Comparison of ENCODE assay signal across 8 cellular contexts in genomic region chr7:30284298-30285066, GRCh38. TPM values are rescaled to one million over a fixed set of nuclear protein-coding genes. Genes with fewer than 3 reads are reported as not detected.
DNase-seq lines count a peak whose midpoint lies in the region; ATAC-seq and TF ChIP-seq lines count a peak whose summit lies in the region.

ZNRF2 (plus strand) TSS chr7:30284597; CDS start chr7:30285358, 761 bp downstream.

- in situ Hi-C loops in transverse colon (cut with MboI; ENCODE audit: low pct_ligation_motif_present in 1 of 4, low pct_unique_long_range_greater_than_20kb in 1 of 4, low sequenced_read_pairs in 3 of 4) = loop anchor here in 2 of 4 donors (10.0 to 25.0 kb wide), 2 partner anchors 120 to 178 kb away; no protein-coding TSS in a partner anchor

- peak within 1 kb of the TSS; percentile 87 for H2BK5ac ChIP-seq in trophoblast cell (ENCODE audit: low read depth, low read length, poor library complexity)

- peak within 1 kb of the TSS; percentile 15 for H2AK5ac ChIP-seq in trophoblast cell (ENCODE audit: low read length)

- H3K9me3 Mint-ChIP-seq in activated naive CD8-positive, alpha-beta T cell treated with anti-CD3 and anti-CD28 coated beads, Interleukin-2, amount 50 U/mL, for 24 hours = no peaks in the 10 kb centered on the region

- H3K14ac ChIP-seq in trophoblast cell (ENCODE audit: low read length) = peak within 1 kb of the TSS; percentile 98

- H3K79me2 ChIP-seq in SU-DHL-6 (ENCODE audit: insufficient read depth, low read length) = peaks cover 37% of the 10 kb centered on the region
- H3K79me2 ChIP-seq in trophoblast cell (ENCODE audit: control insufficient read depth, insufficient read depth, low read length, poor library complexity) = peaks cover 11% of the 10 kb centered on the region

- H4K91ac ChIP-seq in trophoblast cell (ENCODE audit: low read depth, low read length) = peak within 1 kb of the TSS; percentile 93

- TF ChIP-seq POLR2A in transverse colon (IDR thresholded peaks at IDR 0.05) = peak; percentile 89

- peak; percentile 87 for ATAC-seq in HG02759 (IDR thresholded peaks at IDR 0.05; ENCODE audit: unreplicated experiment)
- ATAC-seq in activated naive CD8-positive, alpha-beta T cell treated with anti-CD3 and anti-CD28 coated beads, Interleukin-2, amount 50 U/mL, for 24 hours = peak; percentile 94

- H4K20me1 ChIP-seq in SU-DHL-6 (ENCODE audit: low read depth, low read length) = peaks cover 29% of the 10 kb centered on the region

- no CpG with 5 or more reads among the region's 96 CpGs for WGBS in trophoblast cell (ENCODE audit: extremely low coverage, insufficient coverage, insufficient read length)
- WGBS in transverse colon (ENCODE audit: low coverage in 1 of 2), 2 donors = 0% methylated on average over 39 of the region's 96 CpGs; no CpG with 5 or more reads in 1 of the 2 donors

- H4K8ac ChIP-seq in trophoblast cell (ENCODE audit: low read depth, low read length) = peak within 1 kb of the TSS; percentile 70

- peaks cover 44% of the 10 kb centered on the region for H3K4me1 Mint-ChIP-seq in activated naive CD8-positive, alpha-beta T cell treated with anti-CD3 and anti-CD28 coated beads, Interleukin-2, amount 50 U/mL, for 24 hours

- TF ChIP-seq CTCF in GM12873 (IDR thresholded peaks at IDR 0.05; ENCODE audit: insufficient read depth, low read depth, low read length, missing control alignments) (peak; percentile 50), SU-DHL-6 (IDR thresholded peaks at IDR 0.05; ENCODE audit: insufficient read depth, low read length, poor library complexity, severe bottlenecking) (peak; percentile 56), cardiac muscle cell (IDR thresholded peaks at IDR 0.05; ENCODE audit: low read depth, low read length) (peak; percentile 41), transverse colon (IDR thresholded peaks at IDR 0.05) (peak; percentile 44 to 74 (median 57))

- H3K27me3 ChIP-seq in SU-DHL-6 (ENCODE audit: low read length) (no peaks in the 10 kb centered on the region), cardiac muscle cell (no peaks in the 10 kb centered on the region), trophoblast cell (ENCODE audit: insufficient read depth, low read length) (no peaks in the 10 kb centered on the region), transverse colon (no peaks in the 10 kb centered on the region)

- no peaks in the 10 kb centered on the region for H3K27me3 Mint-ChIP-seq in activated naive CD8-positive, alpha-beta T cell treated with anti-CD3 and anti-CD28 coated beads, Interleukin-2, amount 50 U/mL, for 24 hours

- DNase-seq in NCI-H128 (lab: John Stamatoyannopoulos, UW; ENCODE audit: unreplicated experiment) (peak; percentile 97), cardiac muscle cell (ENCODE audit: low read depth in 1 of 2, low spot score in 1 of 2) (peak; percentile 99 to 100), trophoblast cell (peak; percentile 99 to 100), transverse colon (peak; percentile 99)
- DNase-seq in activated naive CD8-positive, alpha-beta T cell treated with anti-CD3 and anti-CD28 coated beads, Interleukin-2, amount 50 U/mL, for 24 hours = peak; percentile 98

- H3K9me2 ChIP-seq in SU-DHL-6 (replicated peaks; ENCODE audit: insufficient read depth, low read length) = no peaks in the 10 kb centered on the region

- H3K27ac ChIP-seq in SU-DHL-6 (ENCODE audit: low read depth, low read length) = peak within 1 kb of the TSS; percentile 86
- H3K27ac ChIP-seq in cardiac muscle cell = peak within 1 kb of the TSS; percentile 93
- peak within 1 kb of the TSS; percentile 98 for H3K27ac ChIP-seq in trophoblast cell (ENCODE audit: low read depth, low read length)
- H3K27ac ChIP-seq in transverse colon = peak within 1 kb of the TSS; percentile 99 to 100 (median 100)

- intact Hi-C loops in transverse colon (cut with DNase I; ENCODE audit: low total_unique reads) = no loop called here

- peak within 1 kb of the TSS; percentile 67 for H3K4ac ChIP-seq in trophoblast cell (ENCODE audit: low read depth, low read length)

- peaks cover 8% of the 10 kb centered on the region for H3K36me3 Mint-ChIP-seq in activated naive CD8-positive, alpha-beta T cell treated with anti-CD3 and anti-CD28 coated beads, Interleukin-2, amount 50 U/mL, for 24 hours (ENCODE audit: low read depth)

- peak within 1 kb of the TSS; percentile 84 for H3K27ac Mint-ChIP-seq in activated naive CD8-positive, alpha-beta T cell treated with anti-CD3 and anti-CD28 coated beads, Interleukin-2, amount 50 U/mL, for 24 hours

- peaks cover 9% of the 10 kb centered on the region for H3K36me3 ChIP-seq in SU-DHL-6 (ENCODE audit: low read length)
- H3K36me3 ChIP-seq in cardiac muscle cell = no peaks in the 10 kb centered on the region
- no peaks in the 10 kb centered on the region for H3K36me3 ChIP-seq in trophoblast cell (ENCODE audit: control insufficient read depth in 1 of 2, insufficient read depth in 2 of 2, low read length in 2 of 2)
- no peaks in the 10 kb centered on the region for H3K36me3 ChIP-seq in transverse colon

- H3K9me3 ChIP-seq in SU-DHL-6 (ENCODE audit: insufficient read depth, low read length) (no peaks in the 10 kb centered on the region), cardiac muscle cell (ENCODE audit: low read depth) (no peaks in the 10 kb centered on the region), trophoblast cell (ENCODE audit: insufficient read depth, low read depth, low read length) (no peaks in the 10 kb centered on the region), transverse colon (no peaks in the 10 kb centered on the region)

- H3K9ac ChIP-seq in SU-DHL-6 (ENCODE audit: low read length) (peak within 1 kb of the TSS; percentile 78), trophoblast cell (ENCODE audit: low read length) (peak within 1 kb of the TSS; percentile 93)

- H2AFZ ChIP-seq in SU-DHL-6 (ENCODE audit: low read depth, low read length, severe bottlenecking) (peak within 1 kb of the TSS; percentile 61), trophoblast cell (ENCODE audit: insufficient read depth, low read length, poor library complexity) (peak within 1 kb of the TSS; percentile 83)

- peak within 1 kb of the TSS; percentile 70 for H2BK120ac ChIP-seq in trophoblast cell (ENCODE audit: insufficient read depth, low read length, poor library complexity)

- no peak within 1 kb of the TSS for H2BK12ac ChIP-seq in trophoblast cell (ENCODE audit: low read length)

- peak within 1 kb of the TSS; percentile 93 for H4K12ac ChIP-seq in trophoblast cell (ENCODE audit: low read depth, low read length)

- peak within 1 kb of the TSS; percentile 74 for H3K4me3 ChIP-seq in SU-DHL-6 (ENCODE audit: insufficient read depth, low read length, poor library complexity, severe bottlenecking)
- peak within 1 kb of the TSS; percentile 96 for H3K4me3 ChIP-seq in cardiac muscle cell
- H3K4me3 ChIP-seq in trophoblast cell (ENCODE audit: low read depth, low read length) = peak within 1 kb of the TSS; percentile 97
- peak within 1 kb of the TSS; percentile 78 to 99 (median 96) for H3K4me3 ChIP-seq in transverse colon

- TF ChIP-seq EP300 in transverse colon (IDR thresholded peaks at IDR 0.05; ENCODE audit: low read depth) = peak; percentile 34

- H3K4me2 ChIP-seq in SU-DHL-6 (ENCODE audit: low read depth, low read length, poor library complexity, severe bottlenecking) = peak within 1 kb of the TSS; percentile 74
- peak within 1 kb of the TSS; percentile 71 for H3K4me2 ChIP-seq in trophoblast cell (ENCODE audit: low read length)

- H3F3A ChIP-seq in SU-DHL-6 (ENCODE audit: insufficient read depth) = peaks cover 33% of the 10 kb centered on the region

- H3K23ac ChIP-seq in trophoblast cell (ENCODE audit: low read length) = no peak within 1 kb of the TSS

- peak within 1 kb of the TSS; percentile 87 for H3K18ac ChIP-seq in trophoblast cell (ENCODE audit: low read length)

- H3K79me1 ChIP-seq in trophoblast cell (ENCODE audit: low read length) = peaks cover 9% of the 10 kb centered on the region

- H3K4me1 ChIP-seq in cardiac muscle cell (ENCODE audit: low read depth) (peaks cover 14% of the 10 kb centered on the region), trophoblast cell (ENCODE audit: control insufficient read depth in 1 of 2, insufficient read depth in 2 of 2, low read length in 2 of 2) (no peaks in the 10 kb centered on the region), transverse colon (peaks cover 5 to 51% (median 34%) of the 10 kb centered on the region in 4 donors)

- H3K4me3 Mint-ChIP-seq in activated naive CD8-positive, alpha-beta T cell treated with anti-CD3 and anti-CD28 coated beads, Interleukin-2, amount 50 U/mL, for 24 hours = peak within 1 kb of the TSS; percentile 79

RNA-seq across cellular contexts. Expression of gene ZNRF2, which starts in this region (rescaled TPM):
- total RNA-seq in cardiac muscle cell = 29.8 and 46.7 TPM in 2 replicates
- polyA plus RNA-seq in cardiac muscle cell = 18.6 and 29.5 TPM in 2 replicates
- polyA plus RNA-seq in trophoblast cell (2013) = 16.3 and 17.2 TPM in 2 replicates
- total RNA-seq in transverse colon = 10 to 100 TPM; 60.8 to 83.0 (median 69.6) TPM

Comparison
In these comparisons a context has a peak if more than half of its experiments do, and no peak if none do; other contexts are left out.
1. Peak in every context shown above with its lines: DNase-seq, ATAC-seq, H3K4me3 ChIP-seq and H3K27ac ChIP-seq.